Comparison of ENCODE assay signal across 1 cellular context in the genomic region with DNA sequence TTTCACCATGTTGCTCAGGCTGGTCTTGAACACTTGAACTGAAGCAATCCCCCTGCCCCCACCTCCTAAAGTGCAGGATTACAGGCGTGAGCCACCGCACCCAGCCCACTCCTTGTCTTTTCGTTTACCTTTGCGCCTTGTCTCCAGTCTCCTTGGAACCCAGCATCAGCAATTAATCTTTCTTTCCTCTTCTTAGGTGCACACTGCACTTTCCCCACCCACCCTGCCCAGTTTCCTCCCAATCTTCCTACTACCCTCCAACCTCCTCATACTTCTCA.
A peak's percentile ranks its signal among the peaks of the same experiment; 100 is the strongest.
TF ChIP-seq lines count a peak whose summit lies in the region.

No MANE protein-coding gene starts in this region.

TF ChIP-seq in K562, 482 proteins besides CTCF, POLR2A, EP300 and RAD21:
- TF ChIP-seq CCNT2 (IDR thresholded peaks at IDR 0.05; ENCODE audit: borderline replicate concordance, extremely low read depth, insufficient read length, low read depth, low read length) (no peak), HLTF (IDR thresholded peaks at IDR 0.05) (no peak), C11orf30 (IDR thresholded peaks at IDR 0.05; ENCODE audit: low read depth) (0 out of 2 replicates have a peak, but pooled peaks have one; percentile 10)
TF ChIP-seq in K562: peak in this region for 1.
